ENCODE assay signal across 8 cellular contexts in the genomic region with DNA sequence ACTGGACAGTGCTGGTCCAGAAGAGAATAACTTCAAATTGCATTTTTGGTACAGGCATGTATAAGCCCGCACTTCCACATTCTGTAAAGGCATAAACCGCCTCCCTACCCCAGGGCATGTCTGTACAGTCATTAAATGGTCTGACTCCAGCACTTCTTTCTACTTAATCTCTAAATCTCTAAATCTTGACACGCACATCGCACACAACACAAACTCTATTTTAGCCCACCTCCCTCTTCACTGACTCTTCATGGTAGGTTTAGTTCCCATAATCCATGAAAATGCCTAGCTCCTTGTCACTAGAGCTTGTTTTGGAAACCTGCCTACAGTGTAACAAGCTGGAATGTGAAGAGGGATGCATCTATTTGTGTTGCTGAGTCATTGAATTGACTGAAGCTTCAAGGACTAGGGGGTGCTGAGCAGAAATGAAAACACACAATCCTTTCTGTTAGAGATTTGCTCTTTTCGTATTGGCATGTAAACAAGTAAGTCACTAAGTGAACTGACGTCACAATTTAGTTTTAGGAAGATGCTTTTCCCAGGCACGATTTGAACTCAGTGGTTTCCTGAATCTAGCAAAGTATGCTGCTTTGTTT. TPM values are rescaled to one million over a fixed set of nuclear protein-coding genes. Genes with fewer than 3 reads are reported as not detected.
DNase-seq lines count a peak whose midpoint lies in the region; ATAC-seq and TF ChIP-seq lines count a peak whose summit lies in the region.

No MANE protein-coding gene starts in this region.

- H3K9me3 Mint-ChIP-seq in GM23338: no peaks in the 10 kb centered on the region; the same call in 2 of the 3 replicates

- H2AFZ ChIP-seq in GM23338: peak overlapping the region; percentile 97; the same call in 1 of the 2 replicates

- no peak for TF ChIP-seq CTCF in GM23338 (conservative IDR thresholded peaks at IDR 0.05; ENCODE audit: low read depth in 2 of 2)
- TF ChIP-seq CTCF in right atrium auricular region (IDR thresholded peaks at IDR 0.05): no peak

- peaks cover 36% of the 10 kb centered on the region for H3K4me1 Mint-ChIP-seq in GM23338

- H3K4me3 Mint-ChIP-seq in GM23338: peak overlapping the region; percentile 87

- 0 out of 2 replicates have a peak overlapping the region, but pooled peaks have one; percentile 3 for H3K27ac Mint-ChIP-seq in GM23338

- H3K9me3 ChIP-seq in right atrium auricular region: no peaks in the 10 kb centered on the region

- no peaks in the 10 kb centered on the region for H3K36me3 ChIP-seq in GM23338 (ENCODE audit: insufficient read depth)
- no peaks in the 10 kb centered on the region for H3K36me3 ChIP-seq in right atrium auricular region

- no peaks in the 10 kb centered on the region; the same call in 2 of the 3 replicates for H3K36me3 Mint-ChIP-seq in GM23338 (ENCODE audit: low read depth)

- DNase-seq in AG08395 (ENCODE audit: low spot score) (peak; percentile 87), GM23338 (ENCODE audit: low spot score) (peak; percentile 72), NCI-H748 treated with DMSO at 0.1 percent for 48 hours (lab: John Stamatoyannopoulos, UW) (peak; percentile 30), right atrium auricular region (ENCODE audit: low spot score) (no peak), retina (peak; percentile 25), GM19240 (ENCODE audit: insufficient read length, low spot score) (no peak)

- peaks cover 4% of the 10 kb centered on the region; the same call in 1 of the 2 replicates for H4K20me1 ChIP-seq in GM23338 (replicated peaks; ENCODE audit: insufficient read depth)

- peak overlapping the region; percentile 90 for H3K4me2 ChIP-seq in GM23338

- H3K4me1 ChIP-seq in GM23338 (ENCODE audit: insufficient read depth): peaks cover 39% of the 10 kb centered on the region
- H3K4me1 ChIP-seq in right atrium auricular region: peaks cover 0 to 48% of the 10 kb centered on the region in 2 donors

- H3K27me3 Mint-ChIP-seq in GM23338 (ENCODE audit: insufficient read depth, low read depth, poor library complexity): peaks cover 9% of the 10 kb centered on the region

- no peaks in the 10 kb centered on the region for H3K9me2 ChIP-seq in GM23338 (ENCODE audit: insufficient read depth)

- 0 out of 2 replicates have a peak, but pooled peaks cover 5% of the 10 kb centered on the region for H3K27me3 ChIP-seq in GM23338 (ENCODE audit: insufficient read depth)
- no peaks in the 10 kb centered on the region for H3K27me3 ChIP-seq in right atrium auricular region

- no peak overlapping the region for H3K27ac ChIP-seq in GM23338 (ENCODE audit: low read depth)
- peak overlapping the region; percentile 88 for H3K27ac ChIP-seq in angular gyrus (ENCODE audit: low read depth, low read length)
- H3K27ac ChIP-seq in right atrium auricular region: peak overlapping the region; percentile 93 to 98

- ATAC-seq in GM23338 (peak; percentile 4; the same call in 1 of the 3 replicates), GM21825 (IDR thresholded peaks at IDR 0.05; ENCODE audit: unreplicated experiment) (no peak)

- H3K4me3 ChIP-seq in GM23338: peak overlapping the region; percentile 76
- H3K4me3 ChIP-seq in right atrium auricular region: peak overlapping the region; percentile 89 to 92

- H3F3A ChIP-seq in GM23338 (replicated peaks; ENCODE audit: low read depth): peaks cover 8% of the 10 kb centered on the region

- peaks cover 25% of the 10 kb centered on the region for H3K79me2 ChIP-seq in GM23338 (replicated peaks; ENCODE audit: insufficient read depth)

TF ChIP-seq in GM23338, 12 proteins besides CTCF, POLR2A, EP300 and RAD21:
- TF ChIP-seq, protein P1, sequence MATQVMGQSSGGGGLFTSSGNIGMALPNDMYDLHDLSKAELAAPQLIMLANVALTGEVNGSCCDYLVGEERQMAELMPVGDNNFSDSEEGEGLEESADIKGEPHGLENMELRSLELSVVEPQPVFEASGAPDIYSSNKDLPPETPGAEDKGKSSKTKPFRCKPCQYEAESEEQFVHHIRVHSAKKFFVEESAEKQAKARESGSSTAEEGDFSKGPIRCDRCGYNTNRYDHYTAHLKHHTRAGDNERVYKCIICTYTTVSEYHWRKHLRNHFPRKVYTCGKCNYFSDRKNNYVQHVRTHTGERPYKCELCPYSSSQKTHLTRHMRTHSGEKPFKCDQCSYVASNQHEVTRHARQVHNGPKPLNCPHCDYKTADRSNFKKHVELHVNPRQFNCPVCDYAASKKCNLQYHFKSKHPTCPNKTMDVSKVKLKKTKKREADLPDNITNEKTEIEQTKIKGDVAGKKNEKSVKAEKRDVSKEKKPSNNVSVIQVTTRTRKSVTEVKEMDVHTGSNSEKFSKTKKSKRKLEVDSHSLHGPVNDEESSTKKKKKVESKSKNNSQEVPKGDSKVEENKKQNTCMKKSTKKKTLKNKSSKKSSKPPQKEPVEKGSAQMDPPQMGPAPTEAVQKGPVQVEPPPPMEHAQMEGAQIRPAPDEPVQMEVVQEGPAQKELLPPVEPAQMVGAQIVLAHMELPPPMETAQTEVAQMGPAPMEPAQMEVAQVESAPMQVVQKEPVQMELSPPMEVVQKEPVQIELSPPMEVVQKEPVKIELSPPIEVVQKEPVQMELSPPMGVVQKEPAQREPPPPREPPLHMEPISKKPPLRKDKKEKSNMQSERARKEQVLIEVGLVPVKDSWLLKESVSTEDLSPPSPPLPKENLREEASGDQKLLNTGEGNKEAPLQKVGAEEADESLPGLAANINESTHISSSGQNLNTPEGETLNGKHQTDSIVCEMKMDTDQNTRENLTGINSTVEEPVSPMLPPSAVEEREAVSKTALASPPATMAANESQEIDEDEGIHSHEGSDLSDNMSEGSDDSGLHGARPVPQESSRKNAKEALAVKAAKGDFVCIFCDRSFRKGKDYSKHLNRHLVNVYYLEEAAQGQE (IDR thresholded peaks at IDR 0.05; ENCODE audit: unreplicated experiment): no peak
- TF ChIP-seq CREB1 (CRISPR knock-in tag; IDR thresholded peaks at IDR 0.05; ENCODE audit: low read depth) (peak; percentile 80), JUNB (IDR thresholded peaks at IDR 0.05; ENCODE audit: unreplicated experiment) (no peak)
TF ChIP-seq in GM23338: peak in this region for 1.

RNA-seq across cellular contexts. Expression of a gene that starts 1.6 kb away (rescaled TPM):
- total RNA-seq in GM23338 (2014; rRNA removed; shearing (Covaris generic)): 38.7 and 41.2 TPM in 2 replicates
- polyA plus RNA-seq in GM23338 (2016; fragmentation: Nextera tagmentation; extraction: Ambion mirVana): 34.3 and 36.7 TPM in 2 replicates
- 10 to 100 TPM; 35.3 to 39.6 TPM for total RNA-seq in right atrium auricular region

Comparison
In these comparisons a context has a peak if more than half of its experiments do, and no peak if none do; other contexts are left out.
1. DNase-seq: peak in AG08395 (single experiment), GM23338 (single experiment), NCI-H748 treated with DMSO at 0.1 percent for 48 hours (single experiment) and retina (single experiment); none in right atrium auricular region (single experiment) and GM19240 (single experiment).